20 cellular contexts compared by ENCODE assay signal in genomic region chr1:172272087-172272486, GRCh38.
"Had no signal": no experiment of that assay in that cellular context is flagged by ENCODE, and none has a peak within 500 bp of the region (broad histone marks: within the 10 kb centered on the region; RNA-seq: fewer than 3 reads in every experiment).

No MANE protein-coding gene starts in this region.

- FAIRE-seq: HepG2, K562 had no signal

- H3K9me3 ChIP-seq: SJSA1 had no signal

- H3K27me3 Mint-ChIP-seq: IgD-negative memory B cell had no signal

- H3K27ac Mint-ChIP-seq: IgD-negative memory B cell had no signal

- H3K36me3 Mint-ChIP-seq: IgD-negative memory B cell had no signal

- H3K27ac ChIP-seq: KMS-11, SK-N-MC had no signal

- ATAC-seq: HepG2, K562, Right ventricle myocardium inferior had no signal

- H3K4me3 ChIP-seq: K562, SJSA1, SK-N-MC had no signal

- H3K4me3 Mint-ChIP-seq: IgD-negative memory B cell had no signal

- H3K36me3 ChIP-seq: SJSA1 had no signal

- DNase-seq: Kasumi-1, MV-4-11, NCI-H1048, NCI-H1105, NCI-H1417, NCI-H1436 treated with DMSO at 0.1 percent for 48 hours, NCI-H1694, NCI-H187 treated with DMSO at 0.1 percent for 48 hours, NCI-H2029 treated with DMSO at 0.1 percent for 48 hours, NCI-H524, NCI-H526 treated with DMSO at 0.1 percent for 48 hours, NCI-H774, SHP77 treated with DMSO at 0.1 percent for 48 hours had no signal

- H3K9ac ChIP-seq: KMS-11 had no signal
